ENCODE assay signal across 10 cellular contexts in the genomic region with DNA sequence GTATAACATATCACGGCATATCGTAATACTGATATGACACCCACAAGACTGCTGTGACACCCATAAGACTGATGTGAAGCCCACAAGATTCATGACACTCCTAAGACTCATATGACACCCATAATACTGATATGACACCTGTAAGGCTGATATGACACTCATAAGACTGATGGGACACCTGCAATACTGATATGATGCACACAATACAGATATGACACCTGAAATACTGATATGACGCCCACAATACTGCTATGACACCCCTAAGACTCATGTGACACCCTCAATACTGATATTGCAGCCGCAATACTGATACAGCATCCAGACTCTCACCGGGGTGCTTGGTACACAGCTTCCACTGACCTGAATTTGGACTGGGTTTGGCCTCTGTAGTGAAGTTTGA. TPM values are rescaled to one million over a fixed set of nuclear protein-coding genes. Genes with fewer than 3 reads are reported as not detected.
"Had no signal": no experiment of that assay in that cellular context is flagged by ENCODE, and none has a peak within 500 bp of the region (broad histone marks: within the 10 kb centered on the region; RNA-seq: fewer than 3 reads in every experiment).

No MANE protein-coding gene starts in this region.

RNA-seq across cellular contexts. Expression of gene TUBB8, which starts 19.1 kb away (rescaled TPM):
- total RNA-seq: activated CD4-positive, alpha-beta memory T cell treated with anti-CD3 and anti-CD28 coated beads, Interleukin-2, amount 10 ng/mL, durations not matched to agents 7 days and 5 days; activated naive CD4-positive, alpha-beta T cell treated with anti-CD3 and anti-CD28 coated beads for 36 hours; aorta; chondrocyte; LHCN-M2; NCI-H460; RPMI7951; SJCRH30; T-helper 1 cell treated with Interleukin-12 subunit alpha and Interleukin-12 subunit beta and Interleukin-4 antibody, amounts not matched to agents 30 ng/mL and 1 ng/mL, for 36 hours; T-helper 2 cell treated with Interferon-gamma antibody and Interleukin-4, amounts not matched to agents 100 ng/mL and 5 ng/mL, for 36 hours had no signal
- polyA plus RNA-seq: aorta had no signal
